ENCODE assay signal across 7 cellular contexts in the genomic region with DNA sequence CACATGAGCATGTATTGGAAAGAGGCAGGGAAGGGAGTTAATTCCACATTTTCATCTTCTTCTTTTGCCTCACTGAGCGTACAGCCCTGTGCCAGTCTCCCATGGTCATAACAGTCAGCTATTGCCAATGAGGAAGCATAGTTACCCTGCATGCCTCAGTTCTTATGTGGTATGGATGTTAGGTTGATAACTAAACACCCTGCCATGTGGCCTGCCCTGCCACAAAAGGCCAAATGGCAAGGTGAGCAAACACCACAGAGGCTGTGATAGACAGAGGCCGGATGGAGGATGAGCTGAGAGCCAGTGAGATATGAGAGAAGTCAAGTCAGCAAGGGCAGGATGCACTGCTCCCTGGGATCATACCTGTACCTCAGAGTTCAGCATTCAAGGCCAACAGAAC. TPM values are rescaled to one million over a fixed set of nuclear protein-coding genes. Genes with fewer than 3 reads are reported as not detected.
"Had no signal": no experiment of that assay in that cellular context is flagged by ENCODE, and none has a peak within 500 bp of the region (broad histone marks: within the 10 kb centered on the region; RNA-seq: fewer than 3 reads in every experiment).

No MANE protein-coding gene starts in this region.

- FAIRE-seq: K562 had no signal

- H3K27ac ChIP-seq: HL-60 had no signal

- H3K4me3 ChIP-seq: GM23338, HAP-1, K562 had no signal

- DNase-seq: H7, HFFc6, IMR-90 had no signal

- H3K9me3 ChIP-seq: HAP-1 had no signal

- H3K4me1 ChIP-seq: HAP-1 had no signal

- H3K36me3 ChIP-seq: HAP-1 had no signal

- H2AFZ ChIP-seq: GM23338 had no signal

- H3K4me2 ChIP-seq: GM23338 had no signal

RNA-seq across cellular contexts. Expression of a gene that starts 59.3 kb away (rescaled TPM):
- total RNA-seq: HFFc6, IMR-90, K562 had no signal
- polyA plus RNA-seq: IMR-90, K562 had no signal
